1 cellular context compared by ENCODE assay signal in the genomic region with DNA sequence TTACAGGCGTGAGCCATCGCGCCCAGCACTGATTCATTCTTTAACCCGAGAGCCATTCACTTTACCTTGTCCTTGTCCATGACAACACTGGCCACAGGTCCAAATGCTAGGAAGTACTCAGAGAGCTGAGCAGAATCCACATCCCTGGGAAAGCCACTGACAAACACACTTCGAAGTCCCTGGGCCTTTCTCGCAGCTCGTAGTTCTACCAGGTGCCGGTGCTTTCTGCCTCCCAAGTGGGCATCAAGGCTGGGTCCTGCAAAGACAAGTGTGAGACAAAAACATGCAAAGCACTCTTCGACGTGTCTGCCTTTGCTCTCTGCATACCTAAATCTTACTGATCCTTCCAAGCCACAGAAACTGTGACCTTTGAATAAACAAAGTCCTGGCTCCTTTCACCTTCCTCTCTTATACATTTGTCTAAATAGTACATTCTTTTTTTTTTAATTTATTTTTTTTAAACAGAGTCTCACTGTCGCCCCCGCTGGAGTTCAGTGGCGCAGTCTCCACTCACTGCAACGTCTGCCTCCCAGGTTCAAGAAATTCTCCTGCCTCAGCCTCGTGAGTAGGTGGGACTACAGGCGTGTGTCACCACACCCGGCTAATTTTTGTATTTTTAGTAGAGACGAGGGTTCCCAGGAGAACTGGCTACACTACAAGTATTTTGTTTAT.
TF ChIP-seq lines count a peak whose summit lies in the region.

No MANE protein-coding gene starts in this region.

TF ChIP-seq in HepG2, 621 proteins besides CTCF, POLR2A, EP300 and RAD21:
- TF ChIP-seq ATRX (CRISPR knock-in tag; IDR thresholded peaks at IDR 0.05; ENCODE audit: borderline replicate concordance) (no peak), TOE1 (CRISPR knock-in tag; IDR thresholded peaks at IDR 0.05) (no peak), RFX3 (CRISPR knock-in tag; IDR thresholded peaks at IDR 0.05) (no peak), KLF16 (CRISPR knock-in tag; IDR thresholded peaks at IDR 0.05) (no peak), TRIM22 (IDR thresholded peaks at IDR 0.05) (no peak), BCL3 (CRISPR knock-in tag; IDR thresholded peaks at IDR 0.05) (no peak), TRIM24 (CRISPR knock-in tag; IDR thresholded peaks at IDR 0.05) (no peak), SNRNP70 (IDR thresholded peaks at IDR 0.05; ENCODE audit: low read depth, low read length) (no peak), IRX3 (CRISPR knock-in tag; IDR thresholded peaks at IDR 0.05; ENCODE audit: borderline replicate concordance, low read depth) (no peak), ZNF777 (CRISPR knock-in tag; IDR thresholded peaks at IDR 0.05) (no peak), HMG20A (CRISPR knock-in tag; IDR thresholded peaks at IDR 0.05; ENCODE audit: borderline replicate concordance) (no peak), ZBTB20 (CRISPR knock-in tag; IDR thresholded peaks at IDR 0.05; ENCODE audit: borderline replicate concordance, low read depth) (no peak), ATAD3A (CRISPR knock-in tag; IDR thresholded peaks at IDR 0.05) (no peak), SMARCE1 (IDR thresholded peaks at IDR 0.05; ENCODE audit: borderline replicate concordance) (no peak), ZNF7 (CRISPR knock-in tag; IDR thresholded peaks at IDR 0.05) (peak; percentile 66; the same call in 1 of the 2 replicates), GATAD1 (CRISPR knock-in tag; IDR thresholded peaks at IDR 0.05) (no peak), PLRG1 (conservative IDR thresholded peaks at IDR 0.05) (no peak), ZNF572 (CRISPR knock-in tag; IDR thresholded peaks at IDR 0.05) (0 out of 2 replicates have a peak, but pooled peaks have one; percentile 20), TCF12 (IDR thresholded peaks at IDR 0.05) (no peak), TCF12 (CRISPR knock-in tag; IDR thresholded peaks at IDR 0.05) (no peak)
- TF ChIP-seq, protein P1, sequence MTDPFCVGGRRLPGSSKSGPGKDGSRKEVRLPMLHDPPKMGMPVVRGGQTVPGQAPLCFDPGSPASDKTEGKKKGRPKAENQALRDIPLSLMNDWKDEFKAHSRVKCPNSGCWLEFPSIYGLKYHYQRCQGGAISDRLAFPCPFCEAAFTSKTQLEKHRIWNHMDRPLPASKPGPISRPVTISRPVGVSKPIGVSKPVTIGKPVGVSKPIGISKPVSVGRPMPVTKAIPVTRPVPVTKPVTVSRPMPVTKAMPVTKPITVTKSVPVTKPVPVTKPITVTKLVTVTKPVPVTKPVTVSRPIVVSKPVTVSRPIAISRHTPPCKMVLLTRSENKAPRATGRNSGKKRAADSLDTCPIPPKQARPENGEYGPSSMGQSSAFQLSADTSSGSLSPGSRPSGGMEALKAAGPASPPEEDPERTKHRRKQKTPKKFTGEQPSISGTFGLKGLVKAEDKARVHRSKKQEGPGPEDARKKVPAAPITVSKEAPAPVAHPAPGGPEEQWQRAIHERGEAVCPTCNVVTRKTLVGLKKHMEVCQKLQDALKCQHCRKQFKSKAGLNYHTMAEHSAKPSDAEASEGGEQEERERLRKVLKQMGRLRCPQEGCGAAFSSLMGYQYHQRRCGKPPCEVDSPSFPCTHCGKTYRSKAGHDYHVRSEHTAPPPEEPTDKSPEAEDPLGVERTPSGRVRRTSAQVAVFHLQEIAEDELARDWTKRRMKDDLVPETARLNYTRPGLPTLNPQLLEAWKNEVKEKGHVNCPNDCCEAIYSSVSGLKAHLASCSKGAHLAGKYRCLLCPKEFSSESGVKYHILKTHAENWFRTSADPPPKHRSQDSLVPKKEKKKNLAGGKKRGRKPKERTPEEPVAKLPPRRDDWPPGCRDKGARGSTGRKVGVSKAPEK (CRISPR knock-in tag; IDR thresholded peaks at IDR 0.05; ENCODE audit: borderline replicate concordance), result no peak
- TF ChIP-seq, protein P2, sequence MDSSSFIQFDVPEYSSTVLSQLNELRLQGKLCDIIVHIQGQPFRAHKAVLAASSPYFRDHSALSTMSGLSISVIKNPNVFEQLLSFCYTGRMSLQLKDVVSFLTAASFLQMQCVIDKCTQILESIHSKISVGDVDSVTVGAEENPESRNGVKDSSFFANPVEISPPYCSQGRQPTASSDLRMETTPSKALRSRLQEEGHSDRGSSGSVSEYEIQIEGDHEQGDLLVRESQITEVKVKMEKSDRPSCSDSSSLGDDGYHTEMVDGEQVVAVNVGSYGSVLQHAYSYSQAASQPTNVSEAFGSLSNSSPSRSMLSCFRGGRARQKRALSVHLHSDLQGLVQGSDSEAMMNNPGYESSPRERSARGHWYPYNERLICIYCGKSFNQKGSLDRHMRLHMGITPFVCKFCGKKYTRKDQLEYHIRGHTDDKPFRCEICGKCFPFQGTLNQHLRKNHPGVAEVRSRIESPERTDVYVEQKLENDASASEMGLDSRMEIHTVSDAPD (CRISPR knock-in tag; IDR thresholded peaks at IDR 0.05), result no peak
- TF ChIP-seq, protein P3, sequence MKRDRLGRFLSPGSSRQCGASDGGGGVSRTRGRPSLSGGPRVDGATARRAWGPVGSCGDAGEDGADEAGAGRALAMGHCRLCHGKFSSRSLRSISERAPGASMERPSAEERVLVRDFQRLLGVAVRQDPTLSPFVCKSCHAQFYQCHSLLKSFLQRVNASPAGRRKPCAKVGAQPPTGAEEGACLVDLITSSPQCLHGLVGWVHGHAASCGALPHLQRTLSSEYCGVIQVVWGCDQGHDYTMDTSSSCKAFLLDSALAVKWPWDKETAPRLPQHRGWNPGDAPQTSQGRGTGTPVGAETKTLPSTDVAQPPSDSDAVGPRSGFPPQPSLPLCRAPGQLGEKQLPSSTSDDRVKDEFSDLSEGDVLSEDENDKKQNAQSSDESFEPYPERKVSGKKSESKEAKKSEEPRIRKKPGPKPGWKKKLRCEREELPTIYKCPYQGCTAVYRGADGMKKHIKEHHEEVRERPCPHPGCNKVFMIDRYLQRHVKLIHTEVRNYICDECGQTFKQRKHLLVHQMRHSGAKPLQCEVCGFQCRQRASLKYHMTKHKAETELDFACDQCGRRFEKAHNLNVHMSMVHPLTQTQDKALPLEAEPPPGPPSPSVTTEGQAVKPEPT (CRISPR knock-in tag; IDR thresholded peaks at IDR 0.05; ENCODE audit: low read depth), result no peak
- TF ChIP-seq, protein P4, sequence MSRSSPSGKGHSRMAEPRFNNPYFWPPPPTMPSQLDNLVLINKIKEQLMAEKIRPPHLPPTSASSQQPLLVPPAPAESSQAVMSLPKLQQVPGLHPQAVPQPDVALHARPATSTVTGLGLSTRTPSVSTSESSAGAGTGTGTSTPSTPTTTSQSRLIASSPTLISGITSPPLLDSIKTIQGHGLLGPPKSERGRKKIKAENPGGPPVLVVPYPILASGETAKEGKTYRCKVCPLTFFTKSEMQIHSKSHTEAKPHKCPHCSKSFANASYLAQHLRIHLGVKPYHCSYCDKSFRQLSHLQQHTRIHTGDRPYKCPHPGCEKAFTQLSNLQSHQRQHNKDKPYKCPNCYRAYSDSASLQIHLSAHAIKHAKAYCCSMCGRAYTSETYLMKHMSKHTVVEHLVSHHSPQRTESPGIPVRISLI (CRISPR knock-in tag; IDR thresholded peaks at IDR 0.05; ENCODE audit: borderline replicate concordance), result peak; percentile 55; the same call in 1 of the 2 replicates
